Comparison of ENCODE assay signal across 8 cellular contexts in genomic region chr1:119275145-119275929, GRCh38.
DNase-seq lines count a peak whose midpoint lies in the region; ATAC-seq and TF ChIP-seq lines count a peak whose summit lies in the region.

No MANE protein-coding gene starts in this region.

- TF ChIP-seq CTCF in AG09309 (IDR thresholded peaks at IDR 0.05; ENCODE audit: control insufficient read depth, insufficient read depth, low read depth, low read length, missing control alignments) (peak; percentile 95), GM12875 (IDR thresholded peaks at IDR 0.05; ENCODE audit: borderline replicate concordance, insufficient read depth, low read depth, low read length) (peak; percentile 82)

- H3K36me3 ChIP-seq in NT2/D1 (ENCODE audit: insufficient read depth, insufficient read length, low read length), result no peaks in the 10 kb centered on the region

- intact Hi-C loops in left cardiac atrium (cut with DNase I), result loop anchor here in 1 of 2 donors (5.0 kb wide), 1 partner anchor 92 kb away; the partner anchor contains the start of gene HAO2

- H3K4me3 ChIP-seq in AG09309 (ENCODE audit: control insufficient read depth, low read depth, low read length) (no peak overlapping the region), GM12875 (ENCODE audit: low read depth, low read length) (no peak overlapping the region), NT2/D1 (ENCODE audit: insufficient read length, low read depth) (no peak overlapping the region)

- DNase-seq in AG09309 (ENCODE audit: low read depth), result peak; percentile 41
- DNase-seq in NT2/D1 (ENCODE audit: low read depth, low spot score), result peak; percentile 65
- DNase-seq in activated naive CD4-positive, alpha-beta T cell treated with Interleukin-2 at 50 U/mL for 16 hours, result peak; percentile 8
- DNase-seq in left cardiac atrium, result no peak
- DNase-seq in stimulated activated CD4-positive, alpha-beta T cell treated with anti-CD3 and anti-CD28 coated beads, Interleukin-12 subunit alpha, Interleukin-12 subunit beta, amount 100 ng/mL, for 4 hours, result peak; percentile 24

- ATAC-seq in HG03432 (IDR thresholded peaks at IDR 0.05; ENCODE audit: unreplicated experiment) (peak; percentile 72), left cardiac atrium (peak; percentile 60 to 81), GM18873 (IDR thresholded peaks at IDR 0.05; ENCODE audit: low FRiP score, unreplicated experiment) (no peak)

- H3K9ac ChIP-seq in NT2/D1 (ENCODE audit: insufficient read length, low read depth), result no peak overlapping the region

- H3K4me1 ChIP-seq in NT2/D1 (ENCODE audit: insufficient read depth, insufficient read length), result no peaks in the 10 kb centered on the region

- H3K9me3 ChIP-seq in NT2/D1 (ENCODE audit: insufficient read depth, low read length), result no peaks in the 10 kb centered on the region

- H3K27me3 ChIP-seq in NT2/D1 (ENCODE audit: insufficient read depth, insufficient read length), result no peaks in the 10 kb centered on the region
